15 cellular contexts compared by ENCODE assay signal in the genomic region with DNA sequence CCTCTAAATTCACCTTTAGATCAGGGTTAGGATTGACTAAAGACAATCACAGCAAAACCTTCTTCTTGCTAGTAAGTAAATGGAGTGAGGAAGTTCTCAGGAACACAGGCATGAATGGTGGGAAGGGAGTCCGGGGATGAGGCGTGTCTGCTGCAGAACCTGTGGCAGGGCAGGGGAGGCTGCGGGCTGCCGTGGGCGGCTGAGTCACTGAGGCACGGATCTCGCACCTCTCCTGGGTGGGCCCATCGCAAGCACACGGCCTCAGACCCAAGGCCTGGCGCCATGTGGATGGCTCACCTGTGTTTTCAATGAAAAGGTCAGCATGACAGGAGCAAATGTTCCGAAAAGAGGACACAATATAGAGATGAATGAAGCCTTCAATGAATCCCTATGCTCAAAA.
DNase-seq lines count a peak whose midpoint lies in the region; ATAC-seq and TF ChIP-seq lines count a peak whose summit lies in the region.
"Had no signal": no experiment of that assay in that cellular context is flagged by ENCODE, and none has a peak within 500 bp of the region (broad histone marks: within the 10 kb centered on the region; RNA-seq: fewer than 3 reads in every experiment).

No MANE protein-coding gene starts in this region.

- TF ChIP-seq CTCF in type B pancreatic cell (conservative IDR thresholded peaks at IDR 0.05) = no peak

- H3K4me3 ChIP-seq in neuronal stem cell (ENCODE audit: low read length in 2 of 2) = no peak overlapping the region
- H3K4me3 ChIP-seq: BLaER1, GM23248 had no signal

- peaks cover 4% of the 10 kb centered on the region for H3K4me1 Mint-ChIP-seq in type B pancreatic cell (ENCODE audit: unreplicated experiment)
- H3K4me1 Mint-ChIP-seq: CD8-positive, alpha-beta memory T cell had no signal

- H3K79me1 ChIP-seq in neuronal stem cell (ENCODE audit: low read depth, low read length) = no peaks in the 10 kb centered on the region

- no peak overlapping the region for H3K14ac ChIP-seq in neuronal stem cell (ENCODE audit: low read length)

- H3K36me3 Mint-ChIP-seq in type B pancreatic cell = no peaks in the 10 kb centered on the region
- H3K36me3 Mint-ChIP-seq: CD8-positive, alpha-beta memory T cell had no signal

- intact Hi-C loops in sciatic nerve (cut with DNase I) = no loop called here

- H2AFZ ChIP-seq in neuronal stem cell (ENCODE audit: low read length) = no peak overlapping the region
- H2AFZ ChIP-seq: GM23248 had no signal

- H3K27me3 Mint-ChIP-seq in type B pancreatic cell = no peaks in the 10 kb centered on the region

- H3K4ac ChIP-seq in neuronal stem cell (ENCODE audit: low read length) = no peak overlapping the region

- no peaks in the 10 kb centered on the region for H3K9me3 ChIP-seq in neuronal stem cell (replicated peaks in 1 of 2; ENCODE audit: control insufficient read depth in 2 of 2, insufficient read depth in 1 of 2, low read depth in 1 of 2, low read length in 2 of 2)
- H3K9me3 ChIP-seq: BLaER1, Caco-2 had no signal

- H2BK12ac ChIP-seq in neuronal stem cell (ENCODE audit: low read length) = no peak overlapping the region

- no peaks in the 10 kb centered on the region for H3K36me3 ChIP-seq in neuronal stem cell (replicated peaks in 1 of 2; ENCODE audit: control insufficient read depth in 2 of 2, insufficient read depth in 2 of 2, low read length in 2 of 2)
- H3K36me3 ChIP-seq: BLaER1 had no signal

- H3K27ac Mint-ChIP-seq in type B pancreatic cell = no peak overlapping the region

- ATAC-seq in sciatic nerve = no peak
- no peak for ATAC-seq in HG03135 (IDR thresholded peaks at IDR 0.05; ENCODE audit: unreplicated experiment)
- ATAC-seq in HG02798 (IDR thresholded peaks at IDR 0.05; ENCODE audit: poor library complexity, unreplicated experiment) = no peak
- ATAC-seq: HepG2 had no signal

- WGBS in neuronal stem cell (ENCODE audit: extremely low coverage in 2 of 2, insufficient read length in 2 of 2, insufficient replicate concordance in 1 of 2), 2 donors = no CpG with 5 or more reads among the region's 11 CpGs

- peak overlapping the region; percentile 44 for H3K18ac ChIP-seq in neuronal stem cell (ENCODE audit: low read length)

- peaks cover 0 to 14% of the 10 kb centered on the region in 2 donors for H3K4me1 ChIP-seq in neuronal stem cell (ENCODE audit: control insufficient read depth in 2 of 2, insufficient read depth in 1 of 2, low read depth in 1 of 2, low read length in 2 of 2)
- H3K4me1 ChIP-seq: Caco-2 had no signal

- no peak overlapping the region for H3K23ac ChIP-seq in neuronal stem cell (ENCODE audit: low read depth, low read length, poor library complexity)

- H4K91ac ChIP-seq in neuronal stem cell (ENCODE audit: low read depth, low read length, poor library complexity) = no peak overlapping the region

- DNase-seq in Daoy (ENCODE audit: low read depth) (peak; percentile 38), ecto neural progenitor cell (ENCODE audit: low spot score) (peak; percentile 34), neuronal stem cell (ENCODE audit: low spot score) (no peak), type B pancreatic cell (ENCODE audit: extremely low spot score, unreplicated experiment) (peak; percentile 54), sciatic nerve (ENCODE audit: low spot score) (no peak)
- DNase-seq: 8988T; AML-193; Caco-2; CD8-positive, alpha-beta memory T cell; DMS53; GM23248 had no signal

- H2BK15ac ChIP-seq in neuronal stem cell (ENCODE audit: low read length) = no peak overlapping the region

- H3K4me3 Mint-ChIP-seq in type B pancreatic cell = no peak overlapping the region
- H3K4me3 Mint-ChIP-seq: CD8-positive, alpha-beta memory T cell had no signal

- no peak overlapping the region for H2BK120ac ChIP-seq in neuronal stem cell (ENCODE audit: low read depth, low read length)

- H3K9ac ChIP-seq in neuronal stem cell (ENCODE audit: low read depth, low read length, poor library complexity) = no peak overlapping the region
- H3K9ac ChIP-seq: BLaER1, GM23248 had no signal

- no peak overlapping the region for H2AK5ac ChIP-seq in neuronal stem cell (ENCODE audit: low read depth, low read length)

- no peak overlapping the region for H3K27ac ChIP-seq in neuronal stem cell (replicated peaks; ENCODE audit: low read length)
- H3K27ac ChIP-seq: BLaER1, GM23248 had no signal

- no peaks in the 10 kb centered on the region for H3K9me3 Mint-ChIP-seq in type B pancreatic cell

- H4K8ac ChIP-seq in neuronal stem cell (ENCODE audit: low read depth, low read length) = no peak overlapping the region

- no peak overlapping the region for H2BK5ac ChIP-seq in neuronal stem cell (ENCODE audit: low read length)

- H3K27me3 ChIP-seq in neuronal stem cell (ENCODE audit: control insufficient read depth in 3 of 3, insufficient read depth in 3 of 3, low read depth in 1 of 3, low read length in 3 of 3) = peaks cover 0 to 2% (median 0%) of the 10 kb centered on the region in 3 experiments
- H3K27me3 ChIP-seq: BLaER1 had no signal

- no peak overlapping the region for H3K4me2 ChIP-seq in neuronal stem cell (ENCODE audit: insufficient read depth, low read length, poor library complexity, severe bottlenecking)
- H3K4me2 ChIP-seq: BLaER1 had no signal

Comparison
In these comparisons a context has a peak if more than half of its experiments do, and no peak if none do; other contexts are left out.
1. DNase-seq: peak in Daoy (single experiment), ecto neural progenitor cell (single experiment) and type B pancreatic cell (single experiment); none in neuronal stem cell (single experiment) and sciatic nerve (single experiment).